ENCODE assay signal across 2 cellular contexts in genomic region chr6:43254138-43254817, GRCh38.
A peak's percentile ranks its signal among the peaks of the same experiment; 100 is the strongest.
TF ChIP-seq lines count a peak whose summit lies in the region.

No MANE protein-coding gene starts in this region.

TF ChIP-seq in HEK293, 187 proteins besides CTCF, POLR2A, EP300 and RAD21:
- TF ChIP-seq PRDM4 (tag by site-specific recombination; IDR thresholded peaks at IDR 0.05): peak; percentile 9; the same call in 1 of the 2 replicates
- TF ChIP-seq ZNF677 (tag by site-specific recombination; IDR thresholded peaks at IDR 0.05): no peak
- no peak for TF ChIP-seq ZFHX2 (tag by site-specific recombination; conservative IDR thresholded peaks at IDR 0.05)
TF ChIP-seq in HEK293: peak in this region for 1.

TF ChIP-seq in GM12878, 131 proteins besides CTCF, POLR2A, EP300 and RAD21:
- TF ChIP-seq SP1 (IDR thresholded peaks at IDR 0.05; ENCODE audit: low read depth, low read length) (no peak), POLR2AphosphoS2 (IDR thresholded peaks at IDR 0.05; ENCODE audit: low read depth, low read length) (no peak), ZNF274 (IDR thresholded peaks at IDR 0.05; ENCODE audit: insufficient read depth, insufficient read length) (no peak), SMAD1 (IDR thresholded peaks at IDR 0.05; ENCODE audit: low read depth, partially characterized antibody) (no peak), SREBF2 (IDR thresholded peaks at IDR 0.05; ENCODE audit: low read length) (no peak), GABPA (IDR thresholded peaks at IDR 0.05; ENCODE audit: low read depth) (no peak), TCF12 (IDR thresholded peaks at IDR 0.05; ENCODE audit: low read depth, low read length) (no peak), KDM1A (IDR thresholded peaks at IDR 0.05; ENCODE audit: borderline replicate concordance) (no peak), CHD2 (IDR thresholded peaks at IDR 0.05; ENCODE audit: borderline replicate concordance, low read depth, low read length) (no peak), CEBPZ (IDR thresholded peaks at IDR 0.05; ENCODE audit: low read depth, low read length) (no peak), MXI1 (IDR thresholded peaks at IDR 0.05; ENCODE audit: low read depth, low read length) (no peak), SREBF1 (IDR thresholded peaks at IDR 0.05; ENCODE audit: low read length) (no peak), RAD51 (IDR thresholded peaks at IDR 0.05) (no peak), YY1 (IDR thresholded peaks at IDR 0.05; ENCODE audit: low read depth, low read length) (no peak), SPI1 (IDR thresholded peaks at IDR 0.05; ENCODE audit: borderline replicate concordance, insufficient read depth, low read depth, low read length) (no peak), CHD1 (IDR thresholded peaks at IDR 0.05; ENCODE audit: low read depth, low read length) (no peak)
